In genomic region chr7:28032738-28033380, GRCh38 we compare ENCODE assay signal across 27 cellular contexts.
DNase-seq lines count a peak whose midpoint lies in the region; ATAC-seq and TF ChIP-seq lines count a peak whose summit lies in the region.
"Had no signal": no experiment of that assay in that cellular context is flagged by ENCODE, and none has a peak within 500 bp of the region (broad histone marks: within the 10 kb centered on the region; RNA-seq: fewer than 3 reads in every experiment).

No MANE protein-coding gene starts in this region.

- H3K9me3 ChIP-seq in SK-N-SH: no peaks in the 10 kb centered on the region
- H3K9me3 ChIP-seq: body of pancreas, Caco-2, heart left ventricle, MG63, prostate gland, testis had no signal

- no peaks in the 10 kb centered on the region for H3K36me3 ChIP-seq in SK-N-SH (replicated peaks in 1 of 2; ENCODE audit: control insufficient read depth in 1 of 2, insufficient read depth in 2 of 2, low read length in 1 of 2)
- H3K36me3 ChIP-seq: heart left ventricle, MG63, prostate gland had no signal

- H2AFZ ChIP-seq in SK-N-SH (ENCODE audit: low read depth): no peak overlapping the region

- peaks cover 33% of the 10 kb centered on the region for H3F3A ChIP-seq in SK-N-SH (replicated peaks; ENCODE audit: insufficient read depth)

- H3K9me2 ChIP-seq in SK-N-SH: no peaks in the 10 kb centered on the region

- no peak overlapping the region for H3K9ac ChIP-seq in SK-N-SH

- H3K4me3 ChIP-seq in SK-N-SH (ENCODE audit: low read depth in 2 of 2, low read length in 1 of 2): no peak overlapping the region
- H3K4me3 ChIP-seq in choroid plexus epithelial cell (ENCODE audit: low read depth, low read length): no peak overlapping the region
- H3K4me3 ChIP-seq: body of pancreas, heart left ventricle, MG63, prostate gland, skin epidermis, testis had no signal

- H4K20me1 ChIP-seq in SK-N-SH (ENCODE audit: insufficient read depth): no peaks in the 10 kb centered on the region

- WGBS in SK-N-SH (ENCODE audit: low lambda C conversion rate): 94% methylated on average over 9 of the region's 9 CpGs

- H3K4me2 ChIP-seq in SK-N-SH: no peak overlapping the region

- peaks cover 12 to 35% of the 10 kb centered on the region in 2 experiments for H3K4me1 ChIP-seq in SK-N-SH (ENCODE audit: control insufficient read depth in 1 of 2, insufficient read depth in 2 of 2, low read depth in 1 of 2, low read length in 1 of 2)

- ATAC-seq in SK-N-SH treated with all-trans-retinoic acid at 6 μM for 48 hours: no peak
- no peak for ATAC-seq in GM19023 (IDR thresholded peaks at IDR 0.05; ENCODE audit: unreplicated experiment)
- ATAC-seq in GM18517 (IDR thresholded peaks at IDR 0.05; ENCODE audit: unreplicated experiment): no peak
- ATAC-seq in left colon: no peak
- ATAC-seq: activated CD8-positive, alpha-beta T cell treated with anti-CD3 and anti-CD28 coated beads for 36 hours; activated naive CD8-positive, alpha-beta T cell treated with anti-CD3 and anti-CD28 coated beads, Interleukin-2, amount 50 U/mL, for 24 hours; body of pancreas; stimulated activated memory B cell treated with anti-CD40 and anti-IgM and Interleukin-4, amounts not matched to agents 10 μg/mL and 1 μg/mL and 100 μg/mL, for 72 hours had no signal

- DNase-seq in SK-N-SH: no peak
- no peak for DNase-seq in choroid plexus epithelial cell (ENCODE audit: low read depth)
- DNase-seq in left kidney (ENCODE audit: low read depth, low spot score): peak; percentile 42
- no peak for DNase-seq in left colon
- DNase-seq in HCEC 1CT: no peak
- DNase-seq: 8988T; activated CD4-positive, CD25-positive, alpha-beta regulatory T cell treated with anti-CD3 and anti-CD28 coated beads, Interleukin-2, amount 50 U/mL, for 72 hours; activated CD8-positive, alpha-beta T cell treated with anti-CD3 and anti-CD28 coated beads for 36 hours; activated gamma-delta T cell; activated naive CD8-positive, alpha-beta T cell treated with anti-CD3 and anti-CD28 coated beads, Interleukin-2, amount 50 U/mL, for 24 hours; activated T-cell treated with anti-CD3 and anti-CD28 coated beads for 4 hours; body of pancreas; Caco-2; DND-41; heart left ventricle; left ventricle myocardium superior; MG63; NCI-H1436 treated with DMSO at 0.1 percent for 48 hours; NCI-H526 treated with DMSO at 0.1 percent for 48 hours; stimulated activated CD4-positive, alpha-beta T cell treated with anti-CD3 and anti-CD28 coated beads, Interleukin-1b, Interleukin-23, amount 100 ng/mL, for 48 hours; testis had no signal

- TF ChIP-seq CTCF in SK-N-SH (IDR thresholded peaks at IDR 0.05): peak; percentile 15; the same call in 1 of the 2 replicates
- TF ChIP-seq CTCF in choroid plexus epithelial cell (conservative IDR thresholded peaks at IDR 0.05; ENCODE audit: low read depth, low read length): peak; percentile 11

- no peak for TF ChIP-seq EP300 in SK-N-SH (IDR thresholded peaks at IDR 0.05; ENCODE audit: borderline replicate concordance in 1 of 2, low read depth in 1 of 2, low read length in 1 of 2)

- intact Hi-C loops in left colon (cut with DNase I, micrococcal nuclease): no loop called here

- H3K79me2 ChIP-seq in SK-N-SH (ENCODE audit: insufficient read depth): no peaks in the 10 kb centered on the region; the same call in 1 of the 2 replicates

- CTCF ChIA-PET in SK-N-SH (lab: Yijun Ruan, JAX): interaction anchor here (0.6 to 7.7 kb wide), 8 partner anchors 12 to 837 kb away, joined by 3 to 68 read pairs (median 5); no protein-coding TSS in a partner anchor

- TF ChIP-seq RAD21 in SK-N-SH (IDR thresholded peaks at IDR 0.05; ENCODE audit: low read length): no peak

- no peak overlapping the region for H3K27ac ChIP-seq in SK-N-SH (ENCODE audit: low read depth in 2 of 2, low read length in 1 of 2)
- H3K27ac ChIP-seq: body of pancreas, prostate gland, skin epidermis, testis had no signal

- POLR2A ChIA-PET in SK-N-SH (lab: Yijun Ruan, JAX): no interaction called here

- H3K27me3 ChIP-seq in SK-N-SH (ENCODE audit: insufficient read depth): no peaks in the 10 kb centered on the region
- H3K27me3 ChIP-seq: heart left ventricle, MG63, testis had no signal

TF ChIP-seq in SK-N-SH, 30 proteins besides CTCF, POLR2A, EP300 and RAD21:
- TF ChIP-seq SMC3 (IDR thresholded peaks at IDR 0.05; ENCODE audit: low read depth, low read length) (0 out of 2 replicates have a peak, but pooled peaks have one; percentile 8), RCOR1 (IDR thresholded peaks at IDR 0.05; ENCODE audit: low read length) (no peak)

TF ChIP-seq in SK-N-SH treated with all-trans-retinoic acid at 6 μM for 48 hours, 23 proteins besides CTCF, POLR2A, EP300 and RAD21 (continues in another document):
- TF ChIP-seq ESRRG (CRISPR knock-in tag; IDR thresholded peaks at IDR 0.05) (no peak), ARNTL (CRISPR knock-in tag; IDR thresholded peaks at IDR 0.05; ENCODE audit: borderline replicate concordance, low read depth) (no peak), CSRNP3 (CRISPR knock-in tag; IDR thresholded peaks at IDR 0.05) (no peak), BACH2 (CRISPR knock-in tag; IDR thresholded peaks at IDR 0.05; ENCODE audit: borderline replicate concordance) (no peak), ZC3H10 (CRISPR knock-in tag; IDR thresholded peaks at IDR 0.05) (no peak), ZNF70 (CRISPR knock-in tag; IDR thresholded peaks at IDR 0.05) (no peak), GLIS3 (CRISPR knock-in tag; IDR thresholded peaks at IDR 0.05) (no peak), SNAI2 (CRISPR knock-in tag; IDR thresholded peaks at IDR 0.05) (no peak), ZFP30 (CRISPR knock-in tag; IDR thresholded peaks at IDR 0.05) (no peak), CREB5 (CRISPR knock-in tag; IDR thresholded peaks at IDR 0.05; ENCODE audit: low read depth) (no peak), TCF4 (CRISPR knock-in tag; IDR thresholded peaks at IDR 0.05; ENCODE audit: borderline replicate concordance) (no peak), PPARA (CRISPR knock-in tag; IDR thresholded peaks at IDR 0.05; ENCODE audit: borderline replicate concordance) (no peak), ZNF8 (CRISPR knock-in tag; IDR thresholded peaks at IDR 0.05) (no peak), ZNF565 (CRISPR knock-in tag; conservative IDR thresholded peaks at IDR 0.05; ENCODE audit: low read depth) (no peak), ISL1 (CRISPR knock-in tag; IDR thresholded peaks at IDR 0.05) (no peak), ZFP3 (CRISPR knock-in tag; IDR thresholded peaks at IDR 0.05) (no peak), TOX (CRISPR knock-in tag; IDR thresholded peaks at IDR 0.05; ENCODE audit: borderline replicate concordance) (no peak), POU6F1 (CRISPR knock-in tag; IDR thresholded peaks at IDR 0.05; ENCODE audit: borderline replicate concordance, low read depth) (no peak), RARB (CRISPR knock-in tag; IDR thresholded peaks at IDR 0.05) (no peak)
